In genomic region chr3:13060341-13060910, GRCh38 we compare ENCODE assay signal across 23 cellular contexts. TPM values are rescaled to one million over a fixed set of nuclear protein-coding genes. Genes with fewer than 3 reads are reported as not detected.
DNase-seq lines count a peak whose midpoint lies in the region; ATAC-seq, FAIRE-seq and TF ChIP-seq lines count a peak whose summit lies in the region.
"Had no signal": no experiment of that assay in that cellular context is flagged by ENCODE, and none has a peak within 500 bp of the region (broad histone marks: within the 10 kb centered on the region; RNA-seq: fewer than 3 reads in every experiment).

No MANE protein-coding gene starts in this region.

- H2BK5ac ChIP-seq in H1 (ENCODE audit: low read depth, low read length) (no peak overlapping the region), neuronal stem cell (ENCODE audit: low read length) (no peak overlapping the region)

- no peaks in the 10 kb centered on the region for H3K79me2 ChIP-seq in DND-41 (ENCODE audit: insufficient read depth, low read length)
- H3K79me2 ChIP-seq in H1 (ENCODE audit: control insufficient read depth in 1 of 2, insufficient read depth in 2 of 2, low read length in 2 of 2) = no peaks in the 10 kb centered on the region
- H3K79me2 ChIP-seq in PC-3 (ENCODE audit: low read length) = no peaks in the 10 kb centered on the region

- no TSS peak for BruUV-seq in MCF 10A (replicated peaks; lab: Mats Ljungman, UMichigan)
- no TSS peak for BruUV-seq in PC-3 (replicated peaks; lab: Mats Ljungman, UMichigan)

- H3K9ac ChIP-seq in DND-41 (ENCODE audit: low read depth, low read length) (no peak overlapping the region), H1 (replicated peaks in 1 of 4; ENCODE audit: extremely low read depth in 1 of 4, low read depth in 3 of 4, low read length in 3 of 4) (no peak overlapping the region), neuronal stem cell (ENCODE audit: low read depth, low read length, poor library complexity) (peak overlapping the region; percentile 73), PC-3 (ENCODE audit: low read length) (no peak overlapping the region)

- DNase-seq in MCF 10A (ENCODE audit: unreplicated experiment) (no peak), breast epithelium (ENCODE audit: low spot score in 2 of 2) (no peak), DND-41 (no peak), H1 (ENCODE audit: low read depth in 1 of 2, low spot score in 2 of 2) (no peak), neuronal stem cell (ENCODE audit: low spot score) (no peak), PC-3 (no peak)
- DNase-seq: ACHN; Caco-2; CD4-positive, CD25-positive, alpha-beta regulatory T cell; CD8-positive, alpha-beta T cell; DMS153; GF-D8; HFFc6 had no signal

- H3K4me1 ChIP-seq in breast epithelium (no peaks in the 10 kb centered on the region), DND-41 (ENCODE audit: insufficient read depth, low read length) (peaks cover 14% of the 10 kb centered on the region), H1 (replicated peaks in 1 of 4; ENCODE audit: control insufficient read depth in 3 of 4, insufficient read depth in 4 of 4, low read length in 3 of 4) (peaks cover 0 to 3% (median 1%) of the 10 kb centered on the region in 4 experiments; a peak in 2 of 7 replicates), neuronal stem cell (ENCODE audit: control insufficient read depth in 2 of 2, insufficient read depth in 1 of 2, low read depth in 1 of 2, low read length in 2 of 2) (peaks cover 3 to 9% of the 10 kb centered on the region in 2 donors), PC-3 (ENCODE audit: insufficient read depth, low read length) (peaks cover 14% of the 10 kb centered on the region)
- H3K4me1 ChIP-seq: Caco-2, HAP-1 had no signal

- no peaks in the 10 kb centered on the region for H3K4me1 Mint-ChIP-seq in MCF 10A (ENCODE audit: insufficient read depth, unreplicated experiment)

- H2BK12ac ChIP-seq in H1 (ENCODE audit: low read depth, low read length) (no peak overlapping the region), neuronal stem cell (ENCODE audit: low read length) (no peak overlapping the region)

- H3K14ac ChIP-seq in H1 (ENCODE audit: insufficient read length) (no peak overlapping the region), neuronal stem cell (ENCODE audit: low read length) (no peak overlapping the region)

- H3K9me3 ChIP-seq in breast epithelium (no peaks in the 10 kb centered on the region), DND-41 (ENCODE audit: insufficient read depth, low read length, severe bottlenecking) (no peaks in the 10 kb centered on the region), H1 (ENCODE audit: insufficient read depth in 2 of 2, low read depth in 1 of 2, low read length in 1 of 2) (no peaks in the 10 kb centered on the region), neuronal stem cell (replicated peaks in 1 of 2; ENCODE audit: control insufficient read depth in 2 of 2, insufficient read depth in 1 of 2, low read depth in 1 of 2, low read length in 2 of 2) (no peaks in the 10 kb centered on the region), PC-3 (ENCODE audit: low read length) (no peaks in the 10 kb centered on the region)
- H3K9me3 ChIP-seq: Caco-2, HAP-1 had no signal

- 0 out of 2 replicates have a peak overlapping the region, but pooled peaks have one; percentile 61 for H2BK15ac ChIP-seq in H1 (ENCODE audit: low read length)
- peak overlapping the region; percentile 61 for H2BK15ac ChIP-seq in neuronal stem cell (ENCODE audit: low read length)

- intact Hi-C loops in MCF 10A (cut with micrococcal nuclease) (no loop called here), breast epithelium (cut with DNase I; ENCODE audit: low total_unique reads) (no loop called here), PC-3 (cut with micrococcal nuclease) (no loop called here)

- FAIRE-seq in H1 (lab: Jason Lieb, UNC) = no peak
- FAIRE-seq: A204.1, GM12892, GM19239, H54 had no signal

- H3K27ac ChIP-seq in breast epithelium (no peak overlapping the region), DND-41 (ENCODE audit: low read length) (peak overlapping the region; percentile 24), H1 (ENCODE audit: low read depth, low read length) (no peak overlapping the region), neuronal stem cell (replicated peaks; ENCODE audit: low read length) (no peak overlapping the region), PC-3 (ENCODE audit: low read length) (no peak overlapping the region)
- H3K27ac ChIP-seq: 22Rv1, C4-2B had no signal

- H3K36me3 Mint-ChIP-seq in MCF 10A (ENCODE audit: insufficient read depth, unreplicated experiment) = peaks cover 6% of the 10 kb centered on the region
- H3K36me3 Mint-ChIP-seq: CD4-positive, CD25-positive, alpha-beta regulatory T cell; CD8-positive, alpha-beta T cell had no signal

- H3K79me1 ChIP-seq in H1 (ENCODE audit: low read depth, low read length) (no peaks in the 10 kb centered on the region; the same call in 1 of the 2 replicates), neuronal stem cell (ENCODE audit: low read depth, low read length) (peaks cover 2% of the 10 kb centered on the region)

- H3K9me2 ChIP-seq in PC-3 (replicated peaks; ENCODE audit: low read length) = no peaks in the 10 kb centered on the region

- CTCF ChIA-PET in MCF 10A (lab: Yijun Ruan, JAX) (no interaction called here), H1 (lab: Charles Lee; ENCODE audit: partially characterized antibody) (interaction anchor here (1.2 kb wide), 1 partner anchor 16 kb away, joined by 3 read pairs; no protein-coding TSS in a partner anchor), PC-3 (lab: Charles Lee) (no interaction called here)

- peak overlapping the region; percentile 73 for H3K27ac Mint-ChIP-seq in MCF 10A (ENCODE audit: low read depth, unreplicated experiment)
- H3K27ac Mint-ChIP-seq: CD8-positive, alpha-beta T cell; GM23338; HFFc6 had no signal

- H4K91ac ChIP-seq in H1 (replicated peaks; ENCODE audit: insufficient read length, low read length) (no peak overlapping the region), neuronal stem cell (ENCODE audit: low read depth, low read length, poor library complexity) (peak overlapping the region; percentile 74)

- TF ChIP-seq POLR2A in breast epithelium (IDR thresholded peaks at IDR 0.05) (no peak), H1 (IDR thresholded peaks at IDR 0.05; ENCODE audit: control extremely low read depth in 1 of 2, low read depth in 2 of 2, low read length in 2 of 2) (no peak)

- H3K27me3 ChIP-seq in breast epithelium (no peaks in the 10 kb centered on the region), DND-41 (ENCODE audit: insufficient read depth, low read length, poor library complexity) (no peaks in the 10 kb centered on the region), H1 (replicated peaks in 1 of 4; ENCODE audit: control insufficient read depth in 3 of 4, extremely low read depth in 1 of 4, insufficient read depth in 3 of 4, low read length in 3 of 4) (no peaks in the 10 kb centered on the region; a peak in 1 of 7 replicates), neuronal stem cell (ENCODE audit: control insufficient read depth in 3 of 3, insufficient read depth in 3 of 3, low read depth in 1 of 3, low read length in 3 of 3) (no peaks in the 10 kb centered on the region), PC-3 (ENCODE audit: low read length) (no peaks in the 10 kb centered on the region)

- H3K23me2 ChIP-seq in H1 (ENCODE audit: low read depth, low read length) = no peaks in the 10 kb centered on the region

- H3K4me3 ChIP-seq in breast epithelium = no peak overlapping the region
- no peak overlapping the region for H3K4me3 ChIP-seq in DND-41 (ENCODE audit: low read depth in 1 of 2, low read length in 2 of 2)
- H3K4me3 ChIP-seq in H1 (ENCODE audit: extremely low read depth in 1 of 4, insufficient read depth in 2 of 4, low read depth in 3 of 4, low read length in 4 of 4) = no peak overlapping the region
- no peak overlapping the region for H3K4me3 ChIP-seq in neuronal stem cell (ENCODE audit: low read length in 2 of 2)
- H3K4me3 ChIP-seq in PC-3 (ENCODE audit: low read length) = no peak overlapping the region
- H3K4me3 ChIP-seq: GM23338, HAP-1 had no signal

- H2AFZ ChIP-seq in DND-41 (ENCODE audit: low read depth, low read length) = no peak overlapping the region
- H2AFZ ChIP-seq in H1 (ENCODE audit: low read length) = no peak overlapping the region
- H2AFZ ChIP-seq in neuronal stem cell (ENCODE audit: low read length) = no peak overlapping the region
- H2AFZ ChIP-seq in PC-3 (ENCODE audit: low read length) = no peak overlapping the region
- H2AFZ ChIP-seq: GM23338 had no signal

- H2BK20ac ChIP-seq in H1 (ENCODE audit: low read length) = no peak overlapping the region

- H3K56ac ChIP-seq in H1 (replicated peaks; ENCODE audit: insufficient read length, low read depth, low read length) = peak overlapping the region; percentile 21

- H4K20me1 ChIP-seq in DND-41 (ENCODE audit: insufficient read depth, low read length) (no peaks in the 10 kb centered on the region), H1 (replicated peaks in 1 of 2; ENCODE audit: control insufficient read depth in 1 of 2, insufficient read depth in 2 of 2, low read length in 2 of 2) (peaks cover 0 to 2% of the 10 kb centered on the region in 2 experiments), PC-3 (ENCODE audit: low read length) (no peaks in the 10 kb centered on the region)

- H2BK120ac ChIP-seq in H1 (replicated peaks; ENCODE audit: low read depth, low read length) (no peak overlapping the region), neuronal stem cell (ENCODE audit: low read depth, low read length) (no peak overlapping the region)

- H3K4ac ChIP-seq in H1 (replicated peaks; ENCODE audit: insufficient read length, low read depth, low read length) (no peak overlapping the region), neuronal stem cell (ENCODE audit: low read length) (no peak overlapping the region)

- no peak overlapping the region for H3K4me3 Mint-ChIP-seq in MCF 10A (ENCODE audit: unreplicated experiment)
- H3K4me3 Mint-ChIP-seq: CD8-positive, alpha-beta T cell; GM23338; HFFc6 had no signal

- H2AK5ac ChIP-seq in H1 (ENCODE audit: low read depth, low read length) = no peak overlapping the region
- peak overlapping the region; percentile 27 for H2AK5ac ChIP-seq in neuronal stem cell (ENCODE audit: low read depth, low read length)

- TF ChIP-seq RAD21 in H1 (IDR thresholded peaks at IDR 0.05 in 1 of 2, conservative IDR thresholded peaks at IDR 0.05 in 1 of 2; ENCODE audit: low read depth in 2 of 2, low read length in 2 of 2) = no peak

- 94% methylated on average over 16 of the region's 16 CpGs; no CpG with 5 or more reads in 1 of the 2 experiments for WGBS in H1 (ENCODE audit: extremely low coverage in 1 of 2, insufficient coverage in 1 of 2, insufficient read length in 1 of 2, insufficient replicate concordance in 2 of 2, low coverage in 1 of 2, low lambda C conversion rate in 2 of 2, missing lambda C conversion rate in 1 of 2), 2 experiments
- no CpG with 5 or more reads among the region's 16 CpGs for WGBS in neuronal stem cell (ENCODE audit: extremely low coverage in 2 of 2, insufficient read length in 2 of 2, insufficient replicate concordance in 1 of 2), 2 donors

- H4K8ac ChIP-seq in H1 (ENCODE audit: extremely low read depth, insufficient read depth, low read length) (0 out of 2 replicates have a peak overlapping the region, but pooled peaks have one; percentile 59), neuronal stem cell (ENCODE audit: low read depth, low read length) (no peak overlapping the region)

- H3K27me3 Mint-ChIP-seq in MCF 10A (ENCODE audit: insufficient read depth, unreplicated experiment) = peaks cover 28% of the 10 kb centered on the region
- H3K27me3 Mint-ChIP-seq: CD4-positive, CD25-positive, alpha-beta regulatory T cell had no signal

- H4K5ac ChIP-seq in H1 (ENCODE audit: insufficient read length, low read depth, low read length) = no peak overlapping the region

- H3K4me2 ChIP-seq in DND-41 (ENCODE audit: insufficient read depth, low read length) (no peak overlapping the region), H1 (ENCODE audit: insufficient read depth in 1 of 2, low read depth in 2 of 2, low read length in 2 of 2) (no peak overlapping the region), neuronal stem cell (ENCODE audit: insufficient read depth, low read length, poor library complexity, severe bottlenecking) (no peak overlapping the region), PC-3 (ENCODE audit: low read length) (no peak overlapping the region)
- H3K4me2 ChIP-seq: GM23338 had no signal

- H3K23ac ChIP-seq in H1 (ENCODE audit: insufficient read length) (no peak overlapping the region), neuronal stem cell (ENCODE audit: low read depth, low read length, poor library complexity) (peak overlapping the region; percentile 69)

- TF ChIP-seq EP300 in H1 (IDR thresholded peaks at IDR 0.05; ENCODE audit: borderline replicate concordance in 1 of 2, low read depth in 2 of 2, low read length in 2 of 2) = no peak

- H3K18ac ChIP-seq in H1 (ENCODE audit: extremely low read depth, low read length) = no peak overlapping the region
- peak overlapping the region; percentile 60 for H3K18ac ChIP-seq in neuronal stem cell (ENCODE audit: low read length)

- TF ChIP-seq CTCF in MCF 10A (IDR thresholded peaks at IDR 0.05; ENCODE audit: unreplicated experiment) (no peak), breast epithelium (IDR thresholded peaks at IDR 0.05) (no peak), DND-41 (IDR thresholded peaks at IDR 0.05; ENCODE audit: borderline replicate concordance, extremely low read depth, low read length, poor library complexity, severe bottlenecking) (no peak), H1 (IDR thresholded peaks at IDR 0.05; ENCODE audit: control extremely low read depth in 1 of 3, insufficient read depth in 1 of 3, low read depth in 1 of 3, low read length in 3 of 3) (no peak), PC-3 (conservative IDR thresholded peaks at IDR 0.05; ENCODE audit: low read depth, low read length) (no peak)

- POLR2A ChIA-PET in MCF 10A (lab: Yijun Ruan, JAX) = no interaction called here
- POLR2A ChIA-PET in H1 (lab: Charles Lee; ENCODE audit: partially characterized antibody) = no interaction called here
- POLR2A ChIA-PET in PC-3 (lab: Charles Lee; ENCODE audit: unreplicated experiment) = no interaction called here

- no peaks in the 10 kb centered on the region for H3F3A ChIP-seq in PC-3 (ENCODE audit: low read length, unreplicated experiment)

- no peaks in the 10 kb centered on the region for H3K9me3 Mint-ChIP-seq in MCF 10A (ENCODE audit: unreplicated experiment)
- H3K9me3 Mint-ChIP-seq: CD4-positive, CD25-positive, alpha-beta regulatory T cell; CD8-positive, alpha-beta T cell; GM23338; HFFc6 had no signal

- ATAC-seq in DND-41 (ENCODE audit: insufficient read depth, low read depth) (no peak), HG02678 (IDR thresholded peaks at IDR 0.05; ENCODE audit: unreplicated experiment) (no peak), PC-3 (no peak), GM21390 (IDR thresholded peaks at IDR 0.05; ENCODE audit: unreplicated experiment) (no peak)
- ATAC-seq: CD8-positive, alpha-beta T cell; GM23338 had no signal

- H3K36me3 ChIP-seq in breast epithelium (no peaks in the 10 kb centered on the region), DND-41 (ENCODE audit: insufficient read depth, low read length) (no peaks in the 10 kb centered on the region), H1 (ENCODE audit: control insufficient read depth in 2 of 4, insufficient read depth in 4 of 4, low read length in 3 of 4) (no peaks in the 10 kb centered on the region), neuronal stem cell (replicated peaks in 1 of 2; ENCODE audit: control insufficient read depth in 2 of 2, insufficient read depth in 2 of 2, low read length in 2 of 2) (no peaks in the 10 kb centered on the region), PC-3 (ENCODE audit: low read depth, low read length) (no peaks in the 10 kb centered on the region)
- H3K36me3 ChIP-seq: HAP-1 had no signal

RNA-seq across cellular contexts. Expression of gene IQSEC1, which starts 12.8 kb away (rescaled TPM):
- total RNA-seq in MCF 10A (2022) (18.7 and 21.2 TPM in 2 replicates), breast epithelium (10 to 100 TPM; 26.9 to 45.4 (median 26.9) TPM), PC-3 (2014; rRNA removed) (37.9 and 56.2 TPM in 2 replicates)
- total RNA-seq in H1 (2021; fragmentation: NEBNext Ultra II Directional; extraction: Animal tissue kit (Norgen Biotek cat#: 25700)) = 28.2 and 28.8 TPM in 2 replicates
- 6.8 and 12.4 TPM in 2 replicates for polyA plus RNA-seq in H1 (2011; rRNA removed)
- polyA plus RNA-seq in H1 (2011; cell fraction: cytosol; rRNA removed) = 5.7 TPM
- 26.7 TPM for polyA plus RNA-seq in H1 (2011; cell fraction: nucleus; rRNA removed)
- 16.5 to 22.4 TPM (median 19.3 TPM) in 4 replicates for polyA plus RNA-seq in H1 (2012, experiment 1 of 2)
- 9.5 TPM for polyA plus RNA-seq in H1 (2012, experiment 2 of 2)
- polyA plus RNA-seq in H1 (2013, experiment 1 of 2) = 16.4 TPM
- polyA plus RNA-seq in H1 (2013, experiment 2 of 2) = 15.3 TPM
- 11.0 and 11.7 TPM in 2 replicates for polyA minus RNA-seq in H1 (2011; rRNA and poly(A)+ RNA removed)
- 14.5 TPM for polyA minus RNA-seq in H1 (2011; cell fraction: cytosol; rRNA and poly(A)+ RNA removed)
- polyA minus RNA-seq in H1 (2011; cell fraction: nucleus; rRNA and poly(A)+ RNA removed) = 36.0 TPM
- polyA plus RNA-seq in neuronal stem cell (2013, experiment 1 of 2) = 22.0 TPM
- polyA plus RNA-seq in neuronal stem cell (2013, experiment 2 of 2) = 22.8 TPM
